Comparison of ENCODE assay signal across 1 cellular context in genomic region chr6:134198093-134198492, GRCh38.
TF ChIP-seq lines count a peak whose summit lies in the region.

No MANE protein-coding gene starts in this region.

TF ChIP-seq in HepG2, 621 proteins besides CTCF, POLR2A, EP300 and RAD21 (continued from another document and continues in another):
- TF ChIP-seq TEF (CRISPR knock-in tag; IDR thresholded peaks at IDR 0.05), result 0 out of 2 replicates have a peak, but pooled peaks have one; percentile 39
- peak; percentile 47; the same call in 1 of the 2 replicates for TF ChIP-seq ELF1 (CRISPR knock-in tag; IDR thresholded peaks at IDR 0.05)
- TF ChIP-seq IKZF4 (CRISPR knock-in tag; IDR thresholded peaks at IDR 0.05; ENCODE audit: borderline replicate concordance, low read depth, not compliant biosample characterization), result no peak
- TF ChIP-seq CCDC6 (CRISPR knock-in tag; IDR thresholded peaks at IDR 0.05), result peak; percentile 65; the same call in 1 of the 2 replicates
- TF ChIP-seq REST (IDR thresholded peaks at IDR 0.05; ENCODE audit: borderline replicate concordance in 1 of 2, low read depth in 1 of 2, low read length in 2 of 2), result peak in 1 of 2 experiments; percentile 63; a peak in 1 of 4 replicates
- TF ChIP-seq ZNF484 (CRISPR knock-in tag; IDR thresholded peaks at IDR 0.05; ENCODE audit: borderline replicate concordance, low read depth), result no peak
- TF ChIP-seq CAMTA2 (CRISPR knock-in tag; IDR thresholded peaks at IDR 0.05; ENCODE audit: borderline replicate concordance), result no peak
- no peak for TF ChIP-seq ZBTB8A (CRISPR knock-in tag; IDR thresholded peaks at IDR 0.05; ENCODE audit: borderline replicate concordance, low read depth)
- no peak for TF ChIP-seq ZNF431 (CRISPR knock-in tag; IDR thresholded peaks at IDR 0.05; ENCODE audit: borderline replicate concordance, low read depth)
- TF ChIP-seq ZBED4 (CRISPR knock-in tag; IDR thresholded peaks at IDR 0.05; ENCODE audit: borderline replicate concordance), result peak; percentile 58; the same call in 1 of the 2 replicates
- TF ChIP-seq PHF21A (CRISPR knock-in tag; IDR thresholded peaks at IDR 0.05), result peak; percentile 82
- TF ChIP-seq ELF3 (CRISPR knock-in tag; IDR thresholded peaks at IDR 0.05), result peak; percentile 87
- TF ChIP-seq FOXO1 (CRISPR knock-in tag; IDR thresholded peaks at IDR 0.05), result peak; percentile 96
- TF ChIP-seq FOXA1 (IDR thresholded peaks at IDR 0.05), result peak; percentile 96
- TF ChIP-seq FOXA1 (CRISPR knock-in tag; IDR thresholded peaks at IDR 0.05), result peak; percentile 99
- 0 out of 2 replicates have a peak, but pooled peaks have one; percentile 26 for TF ChIP-seq ARNTL (CRISPR knock-in tag; IDR thresholded peaks at IDR 0.05)
- TF ChIP-seq THAP9 (CRISPR knock-in tag; IDR thresholded peaks at IDR 0.05; ENCODE audit: borderline replicate concordance), result no peak
- peak; percentile 85 for TF ChIP-seq KDM6A (CRISPR knock-in tag; IDR thresholded peaks at IDR 0.05; ENCODE audit: low read depth)
- no peak for TF ChIP-seq NFYB (CRISPR knock-in tag; IDR thresholded peaks at IDR 0.05)
- TF ChIP-seq GABPA (IDR thresholded peaks at IDR 0.05; ENCODE audit: low read depth, low read length), result no peak
- no peak; the same call in 1 of the 2 replicates for TF ChIP-seq GABPA (CRISPR knock-in tag; IDR thresholded peaks at IDR 0.05; ENCODE audit: low read depth)
- TF ChIP-seq CEBPG (CRISPR knock-in tag; IDR thresholded peaks at IDR 0.05), result peak; percentile 91
- peak; percentile 85; the same call in 1 of the 2 replicates for TF ChIP-seq SMARCC2 (IDR thresholded peaks at IDR 0.05)
- TF ChIP-seq ZFYVE20 (CRISPR knock-in tag; IDR thresholded peaks at IDR 0.05; ENCODE audit: borderline replicate concordance, low read depth), result no peak
- TF ChIP-seq BRCA1 (CRISPR knock-in tag; IDR thresholded peaks at IDR 0.05), result 0 out of 2 replicates have a peak, but pooled peaks have one; percentile 30
- peak; percentile 86 for TF ChIP-seq STAT5B (CRISPR knock-in tag; IDR thresholded peaks at IDR 0.05)
- no peak for TF ChIP-seq ZNF280B (CRISPR knock-in tag; IDR thresholded peaks at IDR 0.05; ENCODE audit: borderline replicate concordance)
- no peak for TF ChIP-seq RBAK (CRISPR knock-in tag; IDR thresholded peaks at IDR 0.05)
- TF ChIP-seq ZNF564 (CRISPR knock-in tag; IDR thresholded peaks at IDR 0.05), result 0 out of 2 replicates have a peak, but pooled peaks have one; percentile 37
- TF ChIP-seq ARID3A (IDR thresholded peaks at IDR 0.05; ENCODE audit: low read depth, low read length), result peak; percentile 99
- 0 out of 2 replicates have a peak, but pooled peaks have one; percentile 20 for TF ChIP-seq TP53 (CRISPR knock-in tag; conservative IDR thresholded peaks at IDR 0.05)
- TF ChIP-seq ZNF562 (CRISPR knock-in tag; IDR thresholded peaks at IDR 0.05; ENCODE audit: borderline replicate concordance), result no peak
- no peak for TF ChIP-seq U2AF1 (optimal IDR thresholded peaks at IDR 0.05; ENCODE audit: low read depth, low read length)
- peak; percentile 99 for TF ChIP-seq GATAD2A (CRISPR knock-in tag; IDR thresholded peaks at IDR 0.05)
- no peak for TF ChIP-seq ZNF546 (CRISPR knock-in tag; conservative IDR thresholded peaks at IDR 0.05)
- no peak for TF ChIP-seq KAT2B (IDR thresholded peaks at IDR 0.05; ENCODE audit: borderline replicate concordance, low read depth, low read length)
- no peak for TF ChIP-seq ZNF224 (CRISPR knock-in tag; IDR thresholded peaks at IDR 0.05)
- peak; percentile 31; the same call in 1 of the 2 replicates for TF ChIP-seq ZSCAN5A (CRISPR knock-in tag; IDR thresholded peaks at IDR 0.05; ENCODE audit: borderline replicate concordance)
- TF ChIP-seq ZNF773 (CRISPR knock-in tag; IDR thresholded peaks at IDR 0.05; ENCODE audit: borderline replicate concordance), result no peak
- peak; percentile 78 for TF ChIP-seq ONECUT2 (CRISPR knock-in tag; IDR thresholded peaks at IDR 0.05)
- no peak for TF ChIP-seq DMAP1 (CRISPR knock-in tag; IDR thresholded peaks at IDR 0.05)
- peak; percentile 97 for TF ChIP-seq ZBTB43 (CRISPR knock-in tag; conservative IDR thresholded peaks at IDR 0.05)
- no peak for TF ChIP-seq ZNF317 (CRISPR knock-in tag; IDR thresholded peaks at IDR 0.05)
- TF ChIP-seq NBN (conservative IDR thresholded peaks at IDR 0.05), result no peak
- TF ChIP-seq HOXA9 (CRISPR knock-in tag; IDR thresholded peaks at IDR 0.05; ENCODE audit: borderline replicate concordance), result no peak
- TF ChIP-seq ZNF451 (CRISPR knock-in tag; IDR thresholded peaks at IDR 0.05), result no peak
- peak; percentile 74; the same call in 1 of the 2 replicates for TF ChIP-seq ZBTB7B (CRISPR knock-in tag; IDR thresholded peaks at IDR 0.05)
- peak; percentile 68; the same call in 1 of the 2 replicates for TF ChIP-seq MEIS2 (CRISPR knock-in tag; IDR thresholded peaks at IDR 0.05)
- no peak; the same call in 1 of the 2 replicates for TF ChIP-seq ETV6 (CRISPR knock-in tag; conservative IDR thresholded peaks at IDR 0.05)
- peak; percentile 72 for TF ChIP-seq SOX13 (IDR thresholded peaks at IDR 0.05)
- peak in 1 of 2 experiments; percentile 99; a peak in 2 of 4 replicates for TF ChIP-seq SOX13 (CRISPR knock-in tag; conservative IDR thresholded peaks at IDR 0.05 in 1 of 2, IDR thresholded peaks at IDR 0.05 in 1 of 2)
